Comparison of ENCODE assay signal across 10 cellular contexts in the genomic region with DNA sequence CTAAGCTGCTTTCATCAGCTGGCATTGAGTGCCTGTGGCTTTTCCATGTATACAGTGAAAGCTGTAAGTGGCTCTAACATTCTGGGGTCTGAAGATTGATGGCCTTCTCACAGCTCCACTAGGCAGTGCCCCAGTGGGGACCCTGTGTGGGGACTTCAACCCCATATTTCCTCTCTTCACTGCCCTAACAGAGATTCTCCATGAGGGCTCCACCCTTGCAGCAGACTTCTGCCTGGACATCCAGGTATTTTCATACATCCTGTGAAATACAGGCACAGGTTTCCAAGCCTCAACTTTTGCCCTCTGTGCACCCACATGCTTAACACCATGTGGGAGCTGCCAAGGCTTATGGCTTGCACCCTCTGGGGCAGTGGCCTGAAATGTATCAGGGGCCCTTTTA.
"Had no signal": no experiment of that assay in that cellular context is flagged by ENCODE, and none has a peak within 500 bp of the region (broad histone marks: within the 10 kb centered on the region; RNA-seq: fewer than 3 reads in every experiment).

No MANE protein-coding gene starts in this region.

- H3K27ac ChIP-seq: HL-60, KMS-11 had no signal

- H2AFZ ChIP-seq: GM23338 had no signal

- FAIRE-seq: H1, H54, HepG2 had no signal

- ATAC-seq: GM23338, HepG2 had no signal

- H3K9ac ChIP-seq: KMS-11 had no signal

- DNase-seq: H9, HCEC 1CT, HFFc6, KBM-7 had no signal

- H3K4me3 ChIP-seq: GM23338 had no signal

- H3K4me2 ChIP-seq: GM23338, KMS-11 had no signal
